ENCODE assay signal across 18 cellular contexts in the genomic region with DNA sequence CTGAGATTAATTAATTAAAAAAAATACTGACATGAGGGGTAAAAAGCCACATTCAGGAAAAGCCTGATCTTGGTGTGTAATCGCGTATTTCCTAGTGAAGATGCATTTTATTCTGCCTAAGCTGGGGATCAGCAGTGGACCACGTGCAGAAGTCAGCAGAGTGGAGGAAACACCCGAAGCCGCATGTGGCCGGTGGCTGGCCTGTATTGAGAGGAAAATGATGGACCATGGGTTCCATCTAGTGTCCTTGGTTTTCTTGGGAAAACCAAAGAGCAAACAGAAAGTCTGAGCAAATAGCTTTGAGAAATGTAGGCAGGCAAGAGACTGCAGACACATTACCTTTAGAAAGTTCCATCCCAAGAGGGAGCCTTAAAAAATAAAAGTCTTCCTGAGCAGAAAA. TPM values are rescaled to one million over a fixed set of nuclear protein-coding genes. Genes with fewer than 3 reads are reported as not detected.
DNase-seq lines count a peak whose midpoint lies in the region; ATAC-seq and TF ChIP-seq lines count a peak whose summit lies in the region.
"Had no signal": no experiment of that assay in that cellular context is flagged by ENCODE, and none has a peak within 500 bp of the region (broad histone marks: within the 10 kb centered on the region; RNA-seq: fewer than 3 reads in every experiment).

No MANE protein-coding gene starts in this region.

- H3K27ac ChIP-seq in osteoblast (ENCODE audit: low read depth, low read length), result no peak overlapping the region
- H3K27ac ChIP-seq in SK-N-SH (ENCODE audit: low read depth in 2 of 2, low read length in 1 of 2), result no peak overlapping the region
- H3K27ac ChIP-seq: esophagus muscularis mucosa, lower lobe of right lung, pancreas, skin epidermis had no signal

- TF ChIP-seq CTCF in choroid plexus epithelial cell (conservative IDR thresholded peaks at IDR 0.05; ENCODE audit: low read depth, low read length) (peak; percentile 23), osteoblast (IDR thresholded peaks at IDR 0.05; ENCODE audit: extremely low read depth, low read depth, low read length) (no peak), SK-N-SH (IDR thresholded peaks at IDR 0.05) (no peak)

- no peak for TF ChIP-seq RAD21 in SK-N-SH (IDR thresholded peaks at IDR 0.05; ENCODE audit: low read length)

- H3K36me3 ChIP-seq in osteoblast (ENCODE audit: insufficient read depth, low read length) (no peaks in the 10 kb centered on the region), SK-N-SH (replicated peaks in 1 of 2; ENCODE audit: control insufficient read depth in 1 of 2, insufficient read depth in 2 of 2, low read length in 1 of 2) (no peaks in the 10 kb centered on the region)
- H3K36me3 ChIP-seq: esophagus muscularis mucosa, lower lobe of right lung, pancreas had no signal

- H2AFZ ChIP-seq in osteoblast (ENCODE audit: low read length) (no peak overlapping the region), SK-N-SH (ENCODE audit: low read depth) (no peak overlapping the region)

- H3K4me2 ChIP-seq in osteoblast (ENCODE audit: insufficient read depth, low read length), result no peak overlapping the region
- H3K4me2 ChIP-seq in SK-N-SH, result no peak overlapping the region

- DNase-seq in EH (ENCODE audit: low read depth), result peak; percentile 4
- DNase-seq in LHCN-M2 (ENCODE audit: low read depth), result peak; percentile 14
- DNase-seq in choroid plexus epithelial cell (ENCODE audit: low read depth), result peak; percentile 30
- peak; percentile 59 for DNase-seq in osteoblast (ENCODE audit: insufficient read length, low spot score, missing footprints)
- DNase-seq in NCI-H2171 treated with DMSO at 0.1 percent for 48 hours (lab: John Stamatoyannopoulos, UW), result no peak
- no peak for DNase-seq in SK-N-SH
- DNase-seq: AML-193; lower lobe of right lung; MM.1S; NCI-H187; pancreas; SHP77; stimulated activated CD4-positive, alpha-beta T cell treated with anti-CD3 and anti-CD28 coated beads, Interleukin-4, amount 100 ng/mL, for 24 hours had no signal

- no peak overlapping the region for H3K4me3 ChIP-seq in choroid plexus epithelial cell (ENCODE audit: low read depth, low read length)
- no peak overlapping the region for H3K4me3 ChIP-seq in osteoblast (ENCODE audit: insufficient read depth, low read length)
- H3K4me3 ChIP-seq in SK-N-SH (ENCODE audit: low read depth in 2 of 2, low read length in 1 of 2), result no peak overlapping the region
- H3K4me3 ChIP-seq: esophagus muscularis mucosa, lower lobe of right lung, pancreas, skin epidermis had no signal

- H3K79me2 ChIP-seq in osteoblast (ENCODE audit: insufficient read depth, low read length) (no peaks in the 10 kb centered on the region), SK-N-SH (ENCODE audit: insufficient read depth) (no peaks in the 10 kb centered on the region)

- POLR2A ChIA-PET in SK-N-SH (lab: Yijun Ruan, JAX), result no interaction called here

- TF ChIP-seq EP300 in SK-N-SH (IDR thresholded peaks at IDR 0.05; ENCODE audit: borderline replicate concordance in 1 of 2, low read depth in 1 of 2, low read length in 1 of 2), result no peak

- H4K20me1 ChIP-seq in osteoblast (ENCODE audit: insufficient read depth, low read length) (no peaks in the 10 kb centered on the region), SK-N-SH (ENCODE audit: insufficient read depth) (no peaks in the 10 kb centered on the region)

- no peaks in the 10 kb centered on the region for H3K9me2 ChIP-seq in SK-N-SH

- no peak overlapping the region for H3K9ac ChIP-seq in SK-N-SH

- H3K4me1 ChIP-seq in osteoblast (ENCODE audit: insufficient read depth, low read length) (no peaks in the 10 kb centered on the region), SK-N-SH (ENCODE audit: control insufficient read depth in 1 of 2, insufficient read depth in 2 of 2, low read depth in 1 of 2, low read length in 1 of 2) (no peaks in the 10 kb centered on the region)
- H3K4me1 ChIP-seq: esophagus muscularis mucosa, lower lobe of right lung, pancreas had no signal

- H3F3A ChIP-seq in SK-N-SH (replicated peaks; ENCODE audit: insufficient read depth), result no peaks in the 10 kb centered on the region

- CTCF ChIA-PET in SK-N-SH (lab: Yijun Ruan, JAX), result interaction anchor here (0.6 to 3.1 kb wide), 4 partner anchors 11 to 501 kb away, joined by 3 to 16 read pairs (median 4); no protein-coding TSS in a partner anchor

- H3K27me3 ChIP-seq in osteoblast (ENCODE audit: insufficient read depth, low read length) (no peaks in the 10 kb centered on the region), SK-N-SH (ENCODE audit: insufficient read depth) (no peaks in the 10 kb centered on the region)
- H3K27me3 ChIP-seq: pancreas had no signal

- WGBS in SK-N-SH (ENCODE audit: low lambda C conversion rate), result 44% methylated on average over 6 of the region's 6 CpGs

- no peak for ATAC-seq in GM19467 (IDR thresholded peaks at IDR 0.05; ENCODE audit: unreplicated experiment)
- ATAC-seq: activated CD4-positive, CD25-positive, alpha-beta regulatory T cell treated with anti-CD3 and anti-CD28 coated beads, Interleukin-2, amount 50 U/mL, for 24 hours had no signal

- H3K9me3 ChIP-seq in osteoblast (ENCODE audit: low read depth, low read length) (no peaks in the 10 kb centered on the region), SK-N-SH (no peaks in the 10 kb centered on the region)
- H3K9me3 ChIP-seq: Caco-2, esophagus muscularis mucosa, lower lobe of right lung, pancreas had no signal

TF ChIP-seq in SK-N-SH, 30 proteins besides CTCF, POLR2A, EP300 and RAD21:
- no peak for TF ChIP-seq RXRA (IDR thresholded peaks at IDR 0.05; ENCODE audit: borderline replicate concordance, low read depth)
- TF ChIP-seq, protein P1, sequence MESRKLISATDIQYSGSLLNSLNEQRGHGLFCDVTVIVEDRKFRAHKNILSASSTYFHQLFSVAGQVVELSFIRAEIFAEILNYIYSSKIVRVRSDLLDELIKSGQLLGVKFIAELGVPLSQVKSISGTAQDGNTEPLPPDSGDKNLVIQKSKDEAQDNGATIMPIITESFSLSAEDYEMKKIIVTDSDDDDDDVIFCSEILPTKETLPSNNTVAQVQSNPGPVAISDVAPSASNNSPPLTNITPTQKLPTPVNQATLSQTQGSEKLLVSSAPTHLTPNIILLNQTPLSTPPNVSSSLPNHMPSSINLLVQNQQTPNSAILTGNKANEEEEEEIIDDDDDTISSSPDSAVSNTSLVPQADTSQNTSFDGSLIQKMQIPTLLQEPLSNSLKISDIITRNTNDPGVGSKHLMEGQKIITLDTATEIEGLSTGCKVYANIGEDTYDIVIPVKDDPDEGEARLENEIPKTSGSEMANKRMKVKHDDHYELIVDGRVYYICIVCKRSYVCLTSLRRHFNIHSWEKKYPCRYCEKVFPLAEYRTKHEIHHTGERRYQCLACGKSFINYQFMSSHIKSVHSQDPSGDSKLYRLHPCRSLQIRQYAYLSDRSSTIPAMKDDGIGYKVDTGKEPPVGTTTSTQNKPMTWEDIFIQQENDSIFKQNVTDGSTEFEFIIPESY (IDR thresholded peaks at IDR 0.05; ENCODE audit: borderline replicate concordance, low read depth), result no peak
- TF ChIP-seq NRF1 (IDR thresholded peaks at IDR 0.05; ENCODE audit: low read depth, low read length), result no peak
- TF ChIP-seq, protein P2, sequence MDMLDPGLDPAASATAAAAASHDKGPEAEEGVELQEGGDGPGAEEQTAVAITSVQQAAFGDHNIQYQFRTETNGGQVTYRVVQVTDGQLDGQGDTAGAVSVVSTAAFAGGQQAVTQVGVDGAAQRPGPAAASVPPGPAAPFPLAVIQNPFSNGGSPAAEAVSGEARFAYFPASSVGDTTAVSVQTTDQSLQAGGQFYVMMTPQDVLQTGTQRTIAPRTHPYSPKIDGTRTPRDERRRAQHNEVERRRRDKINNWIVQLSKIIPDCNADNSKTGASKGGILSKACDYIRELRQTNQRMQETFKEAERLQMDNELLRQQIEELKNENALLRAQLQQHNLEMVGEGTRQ (IDR thresholded peaks at IDR 0.05; ENCODE audit: borderline replicate concordance, low read depth, low read length), result no peak
- TF ChIP-seq, protein P3, sequence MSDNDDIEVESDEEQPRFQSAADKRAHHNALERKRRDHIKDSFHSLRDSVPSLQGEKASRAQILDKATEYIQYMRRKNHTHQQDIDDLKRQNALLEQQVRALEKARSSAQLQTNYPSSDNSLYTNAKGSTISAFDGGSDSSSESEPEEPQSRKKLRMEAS (IDR thresholded peaks at IDR 0.05; ENCODE audit: low read depth), result no peak
- TF ChIP-seq TCF12 (IDR thresholded peaks at IDR 0.05), result no peak
- TF ChIP-seq RFX5 (IDR thresholded peaks at IDR 0.05; ENCODE audit: low read length), result no peak
- TF ChIP-seq MXI1 (IDR thresholded peaks at IDR 0.05; ENCODE audit: low read depth, low read length), result no peak
- TF ChIP-seq, protein P4, sequence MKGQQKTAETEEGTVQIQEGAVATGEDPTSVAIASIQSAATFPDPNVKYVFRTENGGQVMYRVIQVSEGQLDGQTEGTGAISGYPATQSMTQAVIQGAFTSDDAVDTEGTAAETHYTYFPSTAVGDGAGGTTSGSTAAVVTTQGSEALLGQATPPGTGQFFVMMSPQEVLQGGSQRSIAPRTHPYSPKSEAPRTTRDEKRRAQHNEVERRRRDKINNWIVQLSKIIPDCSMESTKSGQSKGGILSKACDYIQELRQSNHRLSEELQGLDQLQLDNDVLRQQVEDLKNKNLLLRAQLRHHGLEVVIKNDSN (IDR thresholded peaks at IDR 0.05; ENCODE audit: borderline replicate concordance, low read depth), result no peak

RNA-seq across cellular contexts. Expression of a gene that starts 23.7 kb away (rescaled TPM):
- total RNA-seq in LHCN-M2 (2014; rRNA removed) (65.7 and 71.7 TPM in 2 replicates), osteoblast (2.7 and 4.3 TPM in 2 replicates)
- 19.5 TPM for polyA plus RNA-seq in LHCN-M2 (2012)
- not detected in 2 replicates for polyA plus RNA-seq in SK-N-SH (2012; rRNA removed)
- not detected in 2 replicates for polyA plus RNA-seq in SK-N-SH (2012; cell fraction: cytosol; rRNA removed)
- not detected in 2 replicates for polyA plus RNA-seq in SK-N-SH (2012; cell fraction: nucleus; rRNA removed)
- total RNA-seq: Caco-2 had no signal

Comparison
In these comparisons a context has a peak if more than half of its experiments do, and no peak if none do; other contexts are left out.
1. DNase-seq: peak in EH (single experiment), LHCN-M2 (single experiment), choroid plexus epithelial cell (single experiment) and osteoblast (single experiment); none in NCI-H2171 treated with DMSO at 0.1 percent for 48 hours (single experiment) and SK-N-SH (single experiment).
2. RNA of a gene that starts 23.7 kb away (total RNA-seq): 65.7 to 71.7 TPM in LHCN-M2; 2.7 to 4.3 TPM in osteoblast; every median in the first group is over 10 times any median in the second.